8 cellular contexts compared by ENCODE assay signal in the genomic region with DNA sequence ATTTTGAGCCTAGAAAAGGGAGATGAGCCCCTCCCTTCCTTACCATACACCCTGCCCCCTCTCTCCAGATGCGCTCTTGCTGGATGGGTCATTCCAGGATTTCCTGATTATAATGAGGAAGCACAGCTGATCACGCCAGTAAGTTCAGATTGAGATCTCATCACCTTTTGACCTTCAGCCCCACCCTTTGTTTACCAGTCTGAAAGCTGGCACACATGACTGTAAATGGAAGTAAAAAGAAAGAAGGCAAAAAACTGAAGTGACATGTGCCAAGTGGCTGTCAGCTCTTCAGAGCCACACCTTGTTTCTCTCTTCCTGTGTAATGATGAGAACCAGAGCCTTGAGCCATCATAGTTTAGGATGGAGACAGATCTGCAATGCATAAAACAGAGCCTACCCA. TPM values are rescaled to one million over a fixed set of nuclear protein-coding genes. Genes with fewer than 3 reads are reported as not detected.
DNase-seq lines count a peak whose midpoint lies in the region; ATAC-seq and TF ChIP-seq lines count a peak whose summit lies in the region.

No MANE protein-coding gene starts in this region.

- H3K27ac ChIP-seq in PC-9, result no peak overlapping the region
- H3K27ac ChIP-seq in colonic mucosa, result no peak overlapping the region

- TF ChIP-seq CTCF in PC-9 (conservative IDR thresholded peaks at IDR 0.05) (no peak), colonic mucosa (IDR thresholded peaks at IDR 0.05) (no peak), natural killer cell (IDR thresholded peaks at IDR 0.05) (no peak)

- H3K4me1 Mint-ChIP-seq in natural killer cell, result peaks cover 64 to 72% of the 10 kb centered on the region in 2 donors

- H2AFZ ChIP-seq in PC-9, result no peak overlapping the region

- no peaks in the 10 kb centered on the region for H3K27me3 Mint-ChIP-seq in natural killer cell (ENCODE audit: low read depth in 2 of 2)

- POLR2A ChIA-PET in PC-9 (lab: Charles Lee; ENCODE audit: unreplicated experiment), result no interaction called here

- H3K4me3 ChIP-seq in PC-9, result no peak overlapping the region
- no peak overlapping the region for H3K4me3 ChIP-seq in colonic mucosa
- no peak overlapping the region for H3K4me3 ChIP-seq in MG63

- no peaks in the 10 kb centered on the region for H3K36me3 Mint-ChIP-seq in natural killer cell

- no peaks in the 10 kb centered on the region for H3K27me3 ChIP-seq in PC-9 (ENCODE audit: insufficient read depth, low read depth)
- no peaks in the 10 kb centered on the region for H3K27me3 ChIP-seq in colonic mucosa
- H3K27me3 ChIP-seq in MG63, result no peaks in the 10 kb centered on the region

- ATAC-seq in activated CD4-positive, CD25-positive, alpha-beta regulatory T cell treated with anti-CD3 and anti-CD28 coated beads, Interleukin-2, amount 50 U/mL, for 24 hours, result peak; percentile 60 to 66
- ATAC-seq in natural killer cell, result peak; percentile 66 to 73 (median 70)

- peak overlapping the region; percentile 32 for H3K4me2 ChIP-seq in PC-9

- BruUV-seq in PC-9 (replicated peaks; lab: Mats Ljungman, UMichigan), result no TSS peak

- H3K4me1 ChIP-seq in PC-9 (replicated peaks; ENCODE audit: insufficient read depth) (peaks cover 44% of the 10 kb centered on the region), colonic mucosa (peaks cover 4% of the 10 kb centered on the region)

- no peaks in the 10 kb centered on the region for H3K9me2 ChIP-seq in PC-9 (ENCODE audit: insufficient read depth)

- H3K9ac ChIP-seq in colonic mucosa (ENCODE audit: low read depth in 2 of 2, low read length in 2 of 2), result no peak overlapping the region

- H3K27ac Mint-ChIP-seq in natural killer cell, result peak overlapping the region; percentile 56 to 57

- CTCF ChIA-PET in PC-9 (lab: Charles Lee), result no interaction called here

- intact Hi-C loops in PC-9 (cut with micrococcal nuclease; ENCODE audit: unreplicated experiment), result no loop called here
- intact Hi-C loops in colonic mucosa (cut with DNase I), result no loop called here
- intact Hi-C loops in natural killer cell (cut with micrococcal nuclease), result loop anchor here (2.0 kb wide), 1 partner anchor 14 kb away; no protein-coding TSS in a partner anchor

- H3K36me3 ChIP-seq in PC-9 (ENCODE audit: low read depth) (no peaks in the 10 kb centered on the region), colonic mucosa (no peaks in the 10 kb centered on the region), MG63 (no peaks in the 10 kb centered on the region)

- DNase-seq in activated CD4-positive, CD25-positive, alpha-beta regulatory T cell (lab: John Stamatoyannopoulos, UW), result no peak
- peak; percentile 25 to 76 for DNase-seq in PC-9
- DNase-seq in colonic mucosa, result peak; percentile 47
- no peak for DNase-seq in natural killer cell
- DNase-seq in NCI-H187 (lab: John Stamatoyannopoulos, UW), result no peak
- no peak for DNase-seq in NK-92 treated with Interleukin-12 subunit alpha and Interleukin-12 subunit beta, amount 100 ng/mL, for 24 hours (lab: John Stamatoyannopoulos, UW)
- no peak for DNase-seq in MG63

- peaks cover 10% of the 10 kb centered on the region; the same call in 1 of the 2 replicates for H3F3A ChIP-seq in PC-9 (ENCODE audit: insufficient read depth, low read depth)

- H3K9me3 Mint-ChIP-seq in natural killer cell, result no peaks in the 10 kb centered on the region

- H3K9me3 ChIP-seq in PC-9 (ENCODE audit: insufficient read depth, low read depth) (no peaks in the 10 kb centered on the region), colonic mucosa (no peaks in the 10 kb centered on the region), MG63 (no peaks in the 10 kb centered on the region)

- H3K4me3 Mint-ChIP-seq in natural killer cell, result peak overlapping the region; percentile 32

- H3K79me2 ChIP-seq in PC-9 (ENCODE audit: low read depth), result no peaks in the 10 kb centered on the region

- no peaks in the 10 kb centered on the region for H4K20me1 ChIP-seq in PC-9 (ENCODE audit: insufficient read depth)

RNA-seq across cellular contexts. Expression of a gene that starts 27.9 kb away (rescaled TPM):
- total RNA-seq in PC-9 (2021), result 0.15 and 0.68 TPM in 2 replicates
- 10 to 100 TPM in 1 of 2 donors, 1 to 10 TPM in 1; 4.4 to 10.7 TPM for total RNA-seq in colonic mucosa
- total RNA-seq in natural killer cell, result 100 to 1,000 TPM in 1 of 3 donors, 10 to 100 TPM in 2; 33.5 to 114 (median 80.2) TPM
- 0.30 TPM in 1 of 2 replicates, not detected in the other for total RNA-seq in MG63 (2014; rRNA removed; shearing (Covaris generic); ENCODE audit: low replicate concordance)

Comparison
In these comparisons a context has a peak if more than half of its experiments do, and no peak if none do; other contexts are left out.
1. DNase-seq: peak in PC-9 (2 of 2) and colonic mucosa (single experiment); none in activated CD4-positive, CD25-positive, alpha-beta regulatory T cell (0 of 4), natural killer cell (single experiment), NCI-H187 (0 of 2), NK-92 treated with Interleukin-12 subunit alpha and Interleukin-12 subunit beta, amount 100 ng/mL, for 24 hours (single experiment) and MG63 (single experiment).